9 cellular contexts compared by ENCODE assay signal in genomic region chr14:87994974-87995373, GRCh38. TPM values are rescaled to one million over a fixed set of nuclear protein-coding genes. Genes with fewer than 3 reads are reported as not detected.
DNase-seq lines count a peak whose midpoint lies in the region; ATAC-seq, FAIRE-seq and TF ChIP-seq lines count a peak whose summit lies in the region.
"Had no signal": no experiment of that assay in that cellular context is flagged by ENCODE, and none has a peak within 500 bp of the region (broad histone marks: within the 10 kb centered on the region; RNA-seq: fewer than 3 reads in every experiment).

No MANE protein-coding gene starts in this region.

- no peak overlapping the region for H3K27ac ChIP-seq in astrocyte (ENCODE audit: low read depth, low read length)

- H3K4me3 ChIP-seq in astrocyte (ENCODE audit: insufficient read depth, low read depth, low read length) = no peak overlapping the region
- H3K4me3 ChIP-seq: esophagus squamous epithelium had no signal

- H3K4me3 Mint-ChIP-seq in astrocyte (ENCODE audit: unreplicated experiment) = peak overlapping the region; percentile 37
- H3K4me3 Mint-ChIP-seq in HFFc6 = no peak overlapping the region

- peak overlapping the region; percentile 96 for H3K27ac Mint-ChIP-seq in astrocyte (ENCODE audit: unreplicated experiment)
- H3K27ac Mint-ChIP-seq in HFFc6 = no peak overlapping the region

- H3K27me3 ChIP-seq in astrocyte (ENCODE audit: insufficient read depth, low read length) = no peaks in the 10 kb centered on the region
- H3K27me3 ChIP-seq: esophagus squamous epithelium had no signal

- no peaks in the 10 kb centered on the region for H3K9me3 ChIP-seq in astrocyte (ENCODE audit: insufficient read depth, low read depth, low read length)
- H3K9me3 ChIP-seq: esophagus squamous epithelium had no signal

- TF ChIP-seq CTCF in astrocyte (IDR thresholded peaks at IDR 0.05; ENCODE audit: insufficient read depth, low read depth, low read length) = no peak
- no peak for TF ChIP-seq CTCF in HFFc6 (IDR thresholded peaks at IDR 0.05)

- H3K9me3 Mint-ChIP-seq in astrocyte (ENCODE audit: unreplicated experiment) (no peaks in the 10 kb centered on the region), HFFc6 (no peaks in the 10 kb centered on the region)

- H3K36me3 Mint-ChIP-seq in astrocyte (ENCODE audit: low read depth, unreplicated experiment) = no peaks in the 10 kb centered on the region
- H3K36me3 Mint-ChIP-seq in HFFc6 (ENCODE audit: low read depth) = no peaks in the 10 kb centered on the region

- peak; percentile 25 for ATAC-seq in HG03103 (IDR thresholded peaks at IDR 0.05; ENCODE audit: low read depth, unreplicated experiment)
- ATAC-seq in left cardiac atrium = no peak

- peaks cover 29% of the 10 kb centered on the region for H3K4me1 Mint-ChIP-seq in astrocyte (ENCODE audit: low read depth, unreplicated experiment)
- H3K4me1 Mint-ChIP-seq in HFFc6 (ENCODE audit: low read depth) = peaks cover 22% of the 10 kb centered on the region

- no peak overlapping the region for H3K9ac ChIP-seq in astrocyte (ENCODE audit: low read length)

- H4K20me1 ChIP-seq in astrocyte (ENCODE audit: insufficient read depth, low read length) = no peaks in the 10 kb centered on the region

- FAIRE-seq in astrocyte (lab: Jason Lieb, UNC) = peak; percentile 13
- FAIRE-seq in urothelium cell line (lab: Jason Lieb, UNC) = peak; percentile 88

- H3K4me1 ChIP-seq in astrocyte (ENCODE audit: insufficient read depth, low read length) = peaks cover 11% of the 10 kb centered on the region

- no peaks in the 10 kb centered on the region for H3K79me2 ChIP-seq in astrocyte (ENCODE audit: insufficient read depth, low read length)

- H3K27me3 Mint-ChIP-seq in astrocyte (ENCODE audit: low read depth, unreplicated experiment) (no peaks in the 10 kb centered on the region), HFFc6 (ENCODE audit: insufficient read depth) (no peaks in the 10 kb centered on the region)

- H3K4me2 ChIP-seq in astrocyte (ENCODE audit: low read length) = no peak overlapping the region

- intact Hi-C loops in left cardiac atrium (cut with DNase I) = no loop called here

- no peaks in the 10 kb centered on the region for H3K36me3 ChIP-seq in astrocyte (ENCODE audit: insufficient read depth, low read length)
- H3K36me3 ChIP-seq: esophagus squamous epithelium had no signal

- no peak overlapping the region for H2AFZ ChIP-seq in astrocyte (ENCODE audit: low read depth, low read length)

- DNase-seq in stimulated activated CD4-positive, alpha-beta T cell treated with anti-CD3 and anti-CD28 coated beads, Interleukin-4, amount 100 ng/mL, for 24 hours = peak; percentile 30
- DNase-seq in stimulated activated CD4-positive, alpha-beta T cell treated with anti-CD3 and anti-CD28 coated beads, Interleukin-2, amount 100 ng/mL, for 24 hours = no peak
- DNase-seq in astrocyte (ENCODE audit: low read depth) (peak; percentile 41), urothelium cell line (ENCODE audit: low spot score) (no peak), NCI-H526 treated with DMSO at 0.1 percent for 48 hours (lab: John Stamatoyannopoulos, UW) (no peak), HFFc6 (no peak), left cardiac atrium (no peak)
- DNase-seq: esophagus squamous epithelium had no signal

RNA-seq across cellular contexts. Expression of gene GALC, which starts 2.0 kb away (rescaled TPM):
- 21.2 and 23.5 TPM in 2 replicates for total RNA-seq in astrocyte
- 10 to 100 TPM in 5 of 6 experiments, 1 to 10 TPM in 1; 9.3 to 11.8 (median 10.8) TPM for total RNA-seq in HFFc6 (2021; fragmentation: NEBNext Ultra II Directional; extraction: Animal tissue kit (Norgen Biotek cat#: 25700))
- 10 to 100 TPM; 17.1 to 18.9 TPM for total RNA-seq in left cardiac atrium

RNA-seq across cellular contexts. Expression of gene GPR65, which starts 10.0 kb away (rescaled TPM):
- total RNA-seq in astrocyte (0.50 and 0.54 TPM in 2 replicates), left cardiac atrium (1 to 10 TPM; 1.0 to 1.1 TPM)
- total RNA-seq in HFFc6 (2021; fragmentation: NEBNext Ultra II Directional; extraction: Animal tissue kit (Norgen Biotek cat#: 25700)) = under 1 TPM in 5 of 6 experiments, not detected in 1; 0.07 to 0.34 (median 0.20) TPM

Comparison
In these comparisons a context has a peak if more than half of its experiments do, and no peak if none do; other contexts are left out.
1. DNase-seq: peak in stimulated activated CD4-positive, alpha-beta T cell treated with anti-CD3 and anti-CD28 coated beads, Interleukin-4, amount 100 ng/mL, for 24 hours (single experiment) and astrocyte (single experiment); none in stimulated activated CD4-positive, alpha-beta T cell treated with anti-CD3 and anti-CD28 coated beads, Interleukin-2, amount 100 ng/mL, for 24 hours (0 of 2), urothelium cell line (single experiment), NCI-H526 treated with DMSO at 0.1 percent for 48 hours (single experiment), HFFc6 (single experiment) and left cardiac atrium (single experiment).